In genomic region chr18:61832858-61833257, GRCh38 we compare ENCODE assay signal across 15 cellular contexts.
"Had no signal": no experiment of that assay in that cellular context is flagged by ENCODE, and none has a peak within 500 bp of the region (broad histone marks: within the 10 kb centered on the region; RNA-seq: fewer than 3 reads in every experiment).

No MANE protein-coding gene starts in this region.

- FAIRE-seq: keratinocyte had no signal

- H3K4me3 ChIP-seq: cardiac muscle cell, colonic mucosa, right atrium auricular region, tibial artery had no signal

- H3K27ac ChIP-seq: cardiac muscle cell, colonic mucosa, neutrophil, tibial artery had no signal

- H3K36me3 ChIP-seq: cardiac muscle cell, colonic mucosa, neutrophil, right atrium auricular region, tibial artery had no signal

- H3K4me1 ChIP-seq: colonic mucosa had no signal

- DNase-seq: activated CD4-positive, alpha-beta T cell treated with anti-CD3 and anti-CD28 coated beads for 1 hour; activated CD4-positive, alpha-beta T cell treated with anti-CD3 and anti-CD28 coated beads, Interleukin-2, amount 50 U/mL, for 48 hours; activated CD8-positive, alpha-beta memory T cell treated with anti-CD3 and anti-CD28 coated beads, Interleukin-2, amount 10 ng/mL, durations not matched to agents 7 days and 5 days; activated gamma-delta T cell; activated naive CD8-positive, alpha-beta T cell treated with anti-CD3 and anti-CD28 coated beads, Interleukin-2, amount 10 ng/mL, durations not matched to agents 7 days and 5 days; activated T-cell treated with anti-CD3 and anti-CD28 coated beads, Interleukin-2, amount 50 U/mL, for 4 hours; aorta; colonic mucosa; effector memory CD4-positive, alpha-beta T cell; posterior cingulate gyrus; tibial artery had no signal

- H3K9me3 ChIP-seq: colonic mucosa, neutrophil, tibial artery had no signal

- H3K27me3 ChIP-seq: cardiac muscle cell, colonic mucosa, right atrium auricular region, tibial artery had no signal
